ENCODE assay signal across 23 cellular contexts in genomic region chr11:112469376-112469775, GRCh38.
A peak's percentile ranks its signal among the peaks of the same experiment; 100 is the strongest.
DNase-seq lines count a peak whose midpoint lies in the region; ATAC-seq and TF ChIP-seq lines count a peak whose summit lies in the region.
"Had no signal": no experiment of that assay in that cellular context is flagged by ENCODE, and none has a peak within 500 bp of the region (broad histone marks: within the 10 kb centered on the region; RNA-seq: fewer than 3 reads in every experiment).

No MANE protein-coding gene starts in this region.

- H4K20me1 ChIP-seq in neural progenitor cell (ENCODE audit: low read depth) = no peaks in the 10 kb centered on the region
- H4K20me1 ChIP-seq: BLaER1 had no signal

- H3K9me3 ChIP-seq in cardiac muscle cell (ENCODE audit: low read depth) (no peaks in the 10 kb centered on the region), heart right ventricle (no peaks in the 10 kb centered on the region), esophagus muscularis mucosa (no peaks in the 10 kb centered on the region), neural progenitor cell (ENCODE audit: low read depth) (no peaks in the 10 kb centered on the region)
- H3K9me3 ChIP-seq: BE2C, BLaER1 had no signal

- peak in 1 of 2 donors; percentile 64 for DNase-seq in cardiac muscle cell (ENCODE audit: low read depth in 1 of 2, low spot score in 1 of 2)
- no peak for DNase-seq in heart right ventricle
- DNase-seq in esophagus muscularis mucosa (ENCODE audit: extremely low spot score) = peak; percentile 72
- no peak for DNase-seq in neural progenitor cell (ENCODE audit: low spot score)
- DNase-seq: 8988T; ACHN; BE2C; C1 segment of cervical spinal cord; CD4-positive, alpha-beta memory T cell; CD4-positive, CD25-positive, alpha-beta regulatory T cell; CD8-positive, alpha-beta memory T cell; COR-L47; DMS 273 treated with DMSO at 0.1 percent for 48 hours; DMS153; DMS53; DMS79; DND-41; EL; GDM1 had no signal

- TF ChIP-seq CTCF in cardiac muscle cell (IDR thresholded peaks at IDR 0.05; ENCODE audit: low read depth, low read length) (no peak), heart right ventricle (IDR thresholded peaks at IDR 0.05) (no peak), esophagus muscularis mucosa (IDR thresholded peaks at IDR 0.05) (no peak), neural progenitor cell (IDR thresholded peaks at IDR 0.05) (no peak)

- no peak overlapping the region for H3K4me3 Mint-ChIP-seq in neural progenitor cell
- H3K4me3 Mint-ChIP-seq: CD14-positive monocyte; CD4-positive, alpha-beta memory T cell; CD4-positive, CD25-positive, alpha-beta regulatory T cell; CD8-positive, alpha-beta memory T cell had no signal

- no peak for TF ChIP-seq POLR2A in esophagus muscularis mucosa (IDR thresholded peaks at IDR 0.05; ENCODE audit: low read depth)

- H3K9ac ChIP-seq in neural progenitor cell = no peak overlapping the region
- H3K9ac ChIP-seq: BLaER1 had no signal

- peaks cover 17% of the 10 kb centered on the region for H3K4me1 ChIP-seq in cardiac muscle cell (ENCODE audit: low read depth)
- no peaks in the 10 kb centered on the region for H3K4me1 ChIP-seq in heart right ventricle
- no peaks in the 10 kb centered on the region for H3K4me1 ChIP-seq in esophagus muscularis mucosa
- no peaks in the 10 kb centered on the region for H3K4me1 ChIP-seq in neural progenitor cell
- H3K4me1 ChIP-seq: BE2C, BLaER1 had no signal

- no peak overlapping the region for H3K27ac Mint-ChIP-seq in neural progenitor cell
- H3K27ac Mint-ChIP-seq: CD14-positive monocyte; CD4-positive, CD25-positive, alpha-beta regulatory T cell; CD8-positive, alpha-beta memory T cell had no signal

- WGBS in heart right ventricle, 2 donors = 52 to 56% methylated on average over 4 of the region's 4 CpGs
- WGBS in esophagus muscularis mucosa = 81% methylated on average over 4 of the region's 4 CpGs

- no peaks in the 10 kb centered on the region for H3K36me3 Mint-ChIP-seq in neural progenitor cell
- H3K36me3 Mint-ChIP-seq: CD14-positive monocyte; CD4-positive, alpha-beta memory T cell; CD4-positive, CD25-positive, alpha-beta regulatory T cell; CD8-positive, alpha-beta memory T cell had no signal

- TF ChIP-seq EP300 in esophagus muscularis mucosa (IDR thresholded peaks at IDR 0.05) = no peak

- H3K27me3 ChIP-seq in cardiac muscle cell (no peaks in the 10 kb centered on the region), heart right ventricle (peaks cover 0 to 13% (median 0%) of the 10 kb centered on the region in 7 donors), esophagus muscularis mucosa (no peaks in the 10 kb centered on the region), neural progenitor cell (no peaks in the 10 kb centered on the region)
- H3K27me3 ChIP-seq: BLaER1 had no signal

- ATAC-seq in heart right ventricle (no peak), GM18520 (IDR thresholded peaks at IDR 0.05; ENCODE audit: unreplicated experiment) (no peak)
- ATAC-seq: GM12878 had no signal

- H3K9me3 Mint-ChIP-seq in neural progenitor cell = no peaks in the 10 kb centered on the region

- intact Hi-C loops in heart right ventricle (cut with DNase I) (no loop called here), esophagus muscularis mucosa (cut with DNase I) (no loop called here)

- no peaks in the 10 kb centered on the region for H3K79me2 ChIP-seq in neural progenitor cell (ENCODE audit: low read depth)

- no peaks in the 10 kb centered on the region for H3F3A ChIP-seq in neural progenitor cell (ENCODE audit: low read depth)

- H3K27ac ChIP-seq in cardiac muscle cell (peak overlapping the region; percentile 52), heart right ventricle (no peak overlapping the region), esophagus muscularis mucosa (replicated peaks in 1 of 4) (no peak overlapping the region), neural progenitor cell (no peak overlapping the region)
- H3K27ac ChIP-seq: BLaER1 had no signal

- H3K4me3 ChIP-seq in cardiac muscle cell (no peak overlapping the region), heart right ventricle (no peak overlapping the region), esophagus muscularis mucosa (no peak overlapping the region), neural progenitor cell (no peak overlapping the region)
- H3K4me3 ChIP-seq: BLaER1, GM12878 had no signal

- H3K4me2 ChIP-seq in neural progenitor cell = no peak overlapping the region
- H3K4me2 ChIP-seq: BLaER1 had no signal

- H3K4me1 Mint-ChIP-seq in neural progenitor cell = peaks cover 16% of the 10 kb centered on the region
- H3K4me1 Mint-ChIP-seq: CD14-positive monocyte; CD4-positive, CD25-positive, alpha-beta regulatory T cell; CD8-positive, alpha-beta memory T cell had no signal

- H3K36me3 ChIP-seq in cardiac muscle cell (no peaks in the 10 kb centered on the region), heart right ventricle (no peaks in the 10 kb centered on the region), esophagus muscularis mucosa (no peaks in the 10 kb centered on the region), neural progenitor cell (no peaks in the 10 kb centered on the region)
- H3K36me3 ChIP-seq: BE2C, BLaER1 had no signal

- peaks cover 7% of the 10 kb centered on the region for H3K27me3 Mint-ChIP-seq in neural progenitor cell (ENCODE audit: insufficient read depth, low read depth)

- peak overlapping the region; percentile 2 for H2AFZ ChIP-seq in neural progenitor cell (replicated peaks)
